In genomic region chr6:78850621-78851020, GRCh38 we compare ENCODE assay signal across 24 cellular contexts. TPM values are rescaled to one million over a fixed set of nuclear protein-coding genes. Genes with fewer than 3 reads are reported as not detected.
DNase-seq lines count a peak whose midpoint lies in the region; ATAC-seq, FAIRE-seq and TF ChIP-seq lines count a peak whose summit lies in the region.
"Had no signal": no experiment of that assay in that cellular context is flagged by ENCODE, and none has a peak within 500 bp of the region (broad histone marks: within the 10 kb centered on the region; RNA-seq: fewer than 3 reads in every experiment).

No MANE protein-coding gene starts in this region.

- POLR2A ChIA-PET in CD4-positive, alpha-beta memory T cell (lab: Charles Lee; ENCODE audit: partially characterized antibody), result no interaction called here

- H3K4me3 Mint-ChIP-seq in CD4-positive, alpha-beta memory T cell, result no peak overlapping the region
- H3K4me3 Mint-ChIP-seq: CD8-positive, alpha-beta T cell had no signal

- H3K27me3 Mint-ChIP-seq in CD4-positive, alpha-beta memory T cell, result no peaks in the 10 kb centered on the region

- no peak for FAIRE-seq in bronchial epithelial cell (lab: Jason Lieb, UNC)
- FAIRE-seq: GM19239, H54, HTR-8/SVneo, RCC 7860 had no signal

- CTCF ChIA-PET in CD4-positive, alpha-beta memory T cell (lab: Charles Lee; ENCODE audit: partially characterized antibody), result no interaction called here

- no peak overlapping the region for H3K27ac Mint-ChIP-seq in CD4-positive, alpha-beta memory T cell
- H3K27ac Mint-ChIP-seq: CD8-positive, alpha-beta T cell had no signal

- no peak overlapping the region for H3K27ac ChIP-seq in CD4-positive, alpha-beta memory T cell (ENCODE audit: low read depth, low read length)
- H3K27ac ChIP-seq: BLaER1 treated with 17β-estradiol and CSF1 and Interleukin-3, amounts not matched to agents 10 nM and 100 nM; SJSA1 had no signal

- H3K27me3 ChIP-seq in bronchial epithelial cell (ENCODE audit: control insufficient read depth, insufficient read depth, low read length), result no peaks in the 10 kb centered on the region
- no peaks in the 10 kb centered on the region for H3K27me3 ChIP-seq in CD4-positive, alpha-beta memory T cell (ENCODE audit: insufficient read depth, low read length)
- H3K27me3 ChIP-seq: BLaER1 treated with 17β-estradiol and CSF1 and Interleukin-3, amounts not matched to agents 10 nM and 100 nM; SJSA1 had no signal

- intact Hi-C loops in CD4-positive, alpha-beta memory T cell (cut with micrococcal nuclease), result no loop called here

- H3K4me1 Mint-ChIP-seq in CD4-positive, alpha-beta memory T cell, result no peaks in the 10 kb centered on the region

- no peaks in the 10 kb centered on the region for H3K36me3 ChIP-seq in bronchial epithelial cell (ENCODE audit: control insufficient read depth, insufficient read depth, low read length)
- no peaks in the 10 kb centered on the region for H3K36me3 ChIP-seq in CD4-positive, alpha-beta memory T cell (ENCODE audit: insufficient read depth, low read length)
- H3K36me3 ChIP-seq: BLaER1 treated with 17β-estradiol and CSF1 and Interleukin-3, amounts not matched to agents 10 nM and 100 nM; SJSA1 had no signal

- H3K4me3 ChIP-seq in bronchial epithelial cell (ENCODE audit: low read depth, low read length), result no peak overlapping the region
- no peak overlapping the region for H3K4me3 ChIP-seq in CD4-positive, alpha-beta memory T cell (ENCODE audit: low read length in 2 of 2)
- H3K4me3 ChIP-seq: BLaER1 treated with 17β-estradiol and CSF1 and Interleukin-3, amounts not matched to agents 10 nM and 100 nM; SJSA1 had no signal

- no peaks in the 10 kb centered on the region for H3K9me3 ChIP-seq in CD4-positive, alpha-beta memory T cell (ENCODE audit: control insufficient read depth in 1 of 2, low read length in 2 of 2)
- H3K9me3 ChIP-seq: BLaER1 treated with 17β-estradiol and CSF1 and Interleukin-3, amounts not matched to agents 10 nM and 100 nM; SJSA1 had no signal

- H3K9me3 Mint-ChIP-seq in CD4-positive, alpha-beta memory T cell, result no peaks in the 10 kb centered on the region
- H3K9me3 Mint-ChIP-seq: CD8-positive, alpha-beta T cell had no signal

- H3K4me1 ChIP-seq in CD4-positive, alpha-beta memory T cell (ENCODE audit: insufficient read depth, low read length), result no peaks in the 10 kb centered on the region
- H3K4me1 ChIP-seq: BLaER1 treated with 17β-estradiol and CSF1 and Interleukin-3, amounts not matched to agents 10 nM and 100 nM; SJSA1 had no signal

- DNase-seq in HCEC 1CT (peak; percentile 7), bronchial epithelial cell (ENCODE audit: low read depth) (peak; percentile 9), kidney tubule cell (ENCODE audit: low spot score) (peak; percentile 57), NCI-H774 (lab: John Stamatoyannopoulos, UW) (no peak)
- no peak for DNase-seq in CD4-positive, alpha-beta memory T cell
- DNase-seq: Calu3; CD8-positive, alpha-beta T cell; DMS153; GDM1; KG1; NCI-H1694; NCI-H2081; NCI-H2171; NCI-H524 treated with DMSO at 0.1 percent for 48 hours; OCI-M1 had no signal

- TF ChIP-seq CTCF in bronchial epithelial cell (IDR thresholded peaks at IDR 0.05; ENCODE audit: insufficient read depth, low read length, severe bottlenecking), result no peak

- no peak for ATAC-seq in HG03520 (IDR thresholded peaks at IDR 0.05; ENCODE audit: unreplicated experiment)
- no peak for ATAC-seq in GM21528 (IDR thresholded peaks at IDR 0.05; ENCODE audit: low FRiP score, unreplicated experiment)
- ATAC-seq: CD8-positive, alpha-beta T cell; Right ventricle myocardium inferior had no signal

- no peaks in the 10 kb centered on the region for H3K36me3 Mint-ChIP-seq in CD4-positive, alpha-beta memory T cell
- H3K36me3 Mint-ChIP-seq: CD8-positive, alpha-beta T cell had no signal

RNA-seq across cellular contexts. Expression of gene IRAK1BP1, which starts 16.7 kb away (rescaled TPM):
- total RNA-seq in bronchial epithelial cell, result 2.6 and 3.2 TPM in 2 replicates
- 1 to 10 TPM; 3.1 to 3.2 TPM for total RNA-seq in CD4-positive, alpha-beta memory T cell
- polyA plus RNA-seq in CD4-positive, alpha-beta memory T cell, result 1 to 10 TPM; 1.5 to 1.6 TPM

Comparison
In these comparisons a context has a peak if more than half of its experiments do, and no peak if none do; other contexts are left out.
1. DNase-seq: peak in HCEC 1CT (single experiment), bronchial epithelial cell (single experiment) and kidney tubule cell (single experiment); none in NCI-H774 (single experiment) and CD4-positive, alpha-beta memory T cell (0 of 5).